In the genomic region with DNA sequence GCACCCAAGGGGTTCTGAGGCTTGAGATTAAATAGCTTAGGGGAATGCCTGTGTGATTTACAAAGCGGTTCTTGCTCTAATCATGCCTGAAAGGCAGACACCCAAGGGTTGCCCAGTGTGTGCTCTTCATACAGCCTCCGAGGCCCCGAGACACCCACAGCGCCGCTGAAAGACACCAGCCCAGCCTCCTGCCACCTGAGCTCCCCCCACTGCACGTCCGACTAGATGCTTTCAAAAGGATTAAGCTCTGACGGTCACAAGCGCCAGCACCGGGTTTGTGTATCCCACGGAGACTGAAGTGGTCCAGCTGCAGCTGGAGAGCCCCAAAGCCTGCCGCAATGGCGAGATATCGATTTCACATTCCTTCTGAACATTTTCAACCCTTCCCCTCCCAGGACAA, we compare ENCODE assay signal across 14 cellular contexts. TPM values are rescaled to one million over a fixed set of nuclear protein-coding genes. Genes with fewer than 3 reads are reported as not detected.
A peak's percentile ranks its signal among the peaks of the same experiment; 100 is the strongest.
DNase-seq lines count a peak whose midpoint lies in the region; ATAC-seq lines count a peak whose summit lies in the region.
"Had no signal": no experiment of that assay in that cellular context is flagged by ENCODE, and none has a peak within 500 bp of the region (broad histone marks: within the 10 kb centered on the region; RNA-seq: fewer than 3 reads in every experiment).

No MANE protein-coding gene starts in this region.

- H3K18ac ChIP-seq in neuronal stem cell (ENCODE audit: low read length): no peak overlapping the region

- ATAC-seq in GM18502 (IDR thresholded peaks at IDR 0.05; ENCODE audit: poor library complexity, unreplicated experiment) (no peak), GM21786 (IDR thresholded peaks at IDR 0.05; ENCODE audit: unreplicated experiment) (no peak)
- ATAC-seq: gastroesophageal sphincter, Panc1 had no signal

- no peak overlapping the region for H3K23ac ChIP-seq in neuronal stem cell (ENCODE audit: low read depth, low read length, poor library complexity)

- H3K36me3 ChIP-seq in HUES48 (ENCODE audit: control insufficient read depth, insufficient read depth, low read length) (peaks cover 27% of the 10 kb centered on the region), neuronal stem cell (replicated peaks in 1 of 2; ENCODE audit: control insufficient read depth in 2 of 2, insufficient read depth in 2 of 2, low read length in 2 of 2) (peaks cover 21 to 88% of the 10 kb centered on the region in 2 donors)
- H3K36me3 ChIP-seq: vagina had no signal

- H3K4ac ChIP-seq in neuronal stem cell (ENCODE audit: low read length): no peak overlapping the region

- H3K4me2 ChIP-seq in neuronal stem cell (ENCODE audit: insufficient read depth, low read length, poor library complexity, severe bottlenecking): peak overlapping the region; percentile 22
- H3K4me2 ChIP-seq: KMS-11 had no signal

- no peak overlapping the region for H2BK120ac ChIP-seq in neuronal stem cell (ENCODE audit: low read depth, low read length)

- H4K8ac ChIP-seq in neuronal stem cell (ENCODE audit: low read depth, low read length): no peak overlapping the region

- H4K91ac ChIP-seq in neuronal stem cell (ENCODE audit: low read depth, low read length, poor library complexity): no peak overlapping the region

- DNase-seq in NCI-H2107 (lab: John Stamatoyannopoulos, UW) (peak; percentile 38), SHP77 (lab: John Stamatoyannopoulos, UW) (peak; percentile 77 to 87), neuronal stem cell (ENCODE audit: low spot score) (peak; percentile 71), caudate nucleus (lab: John Stamatoyannopoulos, UW) (no peak)
- DNase-seq: NCI-H2029 had no signal

- no peak overlapping the region for H2BK5ac ChIP-seq in neuronal stem cell (ENCODE audit: low read length)

- H2BK15ac ChIP-seq in neuronal stem cell (ENCODE audit: low read length): no peak overlapping the region

- no peak overlapping the region for H2AK5ac ChIP-seq in neuronal stem cell (ENCODE audit: low read depth, low read length)

- no peak overlapping the region for H2AFZ ChIP-seq in neuronal stem cell (ENCODE audit: low read length)

- H3K14ac ChIP-seq in neuronal stem cell (ENCODE audit: low read length): no peak overlapping the region

- no peaks in the 10 kb centered on the region for H3K9me3 ChIP-seq in HUES48 (ENCODE audit: control insufficient read depth, insufficient read depth, low read length)
- no peaks in the 10 kb centered on the region for H3K9me3 ChIP-seq in neuronal stem cell (replicated peaks in 1 of 2; ENCODE audit: control insufficient read depth in 2 of 2, insufficient read depth in 1 of 2, low read depth in 1 of 2, low read length in 2 of 2)
- H3K9me3 ChIP-seq: gastroesophageal sphincter, vagina had no signal

- no peak overlapping the region for H2BK12ac ChIP-seq in neuronal stem cell (ENCODE audit: low read length)

- H3K4me3 ChIP-seq in HUES48 (ENCODE audit: low read depth, low read length) (no peak overlapping the region), neuronal stem cell (ENCODE audit: low read length in 2 of 2) (no peak overlapping the region)
- H3K4me3 ChIP-seq: gastroesophageal sphincter, vagina had no signal

- no CpG with 5 or more reads among the region's 14 CpGs for WGBS in neuronal stem cell (ENCODE audit: extremely low coverage in 2 of 2, insufficient read length in 2 of 2, insufficient replicate concordance in 1 of 2), 2 donors

- H3K9ac ChIP-seq in HUES48 (ENCODE audit: low read depth, low read length) (no peak overlapping the region), neuronal stem cell (ENCODE audit: low read depth, low read length, poor library complexity) (no peak overlapping the region)
- H3K9ac ChIP-seq: KMS-11 had no signal

- peaks cover 3% of the 10 kb centered on the region for H3K79me1 ChIP-seq in neuronal stem cell (ENCODE audit: low read depth, low read length)

- H3K27me3 ChIP-seq in HUES48 (ENCODE audit: control insufficient read depth, insufficient read depth, low read length) (no peaks in the 10 kb centered on the region), neuronal stem cell (ENCODE audit: control insufficient read depth in 3 of 3, insufficient read depth in 3 of 3, low read depth in 1 of 3, low read length in 3 of 3) (no peaks in the 10 kb centered on the region)
- H3K27me3 ChIP-seq: gastroesophageal sphincter, vagina had no signal

- H3K4me1 ChIP-seq in HUES48 (ENCODE audit: control insufficient read depth, insufficient read depth, low read length) (peaks cover 32% of the 10 kb centered on the region), neuronal stem cell (ENCODE audit: control insufficient read depth in 2 of 2, insufficient read depth in 1 of 2, low read depth in 1 of 2, low read length in 2 of 2) (peaks cover 2 to 15% of the 10 kb centered on the region in 2 donors)
- H3K4me1 ChIP-seq: gastroesophageal sphincter, vagina had no signal

- H3K27ac ChIP-seq in HUES48 (ENCODE audit: low read depth, low read length) (peak overlapping the region; percentile 52), neuronal stem cell (replicated peaks; ENCODE audit: low read length) (peak overlapping the region; percentile 75), caudate nucleus (ENCODE audit: low read depth, low read length) (no peak overlapping the region)
- H3K27ac ChIP-seq: gastroesophageal sphincter, KMS-11, vagina, VCaP had no signal

RNA-seq across cellular contexts. Expression of gene SPATA12, which starts 50.3 kb away (rescaled TPM):
- polyA plus RNA-seq in neuronal stem cell (2013, experiment 1 of 2): 0.28 TPM
- polyA plus RNA-seq in neuronal stem cell (2013, experiment 2 of 2): 0.39 TPM
- polyA plus RNA-seq: BJ had no signal

RNA-seq across cellular contexts. Expression of gene IL17RD, which starts 54.4 kb away (rescaled TPM):
- polyA plus RNA-seq in neuronal stem cell (2013, experiment 1 of 2): 38.4 TPM
- polyA plus RNA-seq in neuronal stem cell (2013, experiment 2 of 2): 37.6 TPM

Comparison
In these comparisons a context has a peak if more than half of its experiments do, and no peak if none do; other contexts are left out.
1. DNase-seq: peak in NCI-H2107 (single experiment), SHP77 (2 of 2) and neuronal stem cell (single experiment); none in caudate nucleus (0 of 61).